ENCODE assay signal across 10 cellular contexts in genomic region chr4:151324124-151324448, GRCh38. TPM values are rescaled to one million over a fixed set of nuclear protein-coding genes. Genes with fewer than 3 reads are reported as not detected.
DNase-seq lines count a peak whose midpoint lies in the region; ATAC-seq and TF ChIP-seq lines count a peak whose summit lies in the region.
"Had no signal": no experiment of that assay in that cellular context is flagged by ENCODE, and none has a peak within 500 bp of the region (broad histone marks: within the 10 kb centered on the region; RNA-seq: fewer than 3 reads in every experiment).

No MANE protein-coding gene starts in this region.

- intact Hi-C loops in tibial artery (cut with DNase I; ENCODE audit: low total_unique reads): loop anchor here (10.0 kb wide), 1 partner anchor 99 kb away; no protein-coding TSS in a partner anchor

- 0 to 4% methylated on average over 2 to 4 of the region's 4 CpGs for WGBS in mesodermal cell (ENCODE audit: insufficient coverage in 2 of 2), 2 experiments

- no peaks in the 10 kb centered on the region for H3K9me3 ChIP-seq in duodenal mucosa (ENCODE audit: control insufficient read depth in 1 of 2, low read length in 2 of 2)
- no peaks in the 10 kb centered on the region for H3K9me3 ChIP-seq in mesodermal cell (ENCODE audit: control insufficient read depth, low read length)
- H3K9me3 ChIP-seq in tibial artery: no peaks in the 10 kb centered on the region

- TF ChIP-seq CTCF in tibial artery (IDR thresholded peaks at IDR 0.05): no peak

- H3K27me3 Mint-ChIP-seq in activated T-cell treated with anti-CD3 and anti-CD28 coated beads, Interleukin-2, amount 50 U/mL, for 24 hours: peaks cover 72% of the 10 kb centered on the region

- H3K9me3 Mint-ChIP-seq in activated T-cell treated with anti-CD3 and anti-CD28 coated beads, Interleukin-2, amount 50 U/mL, for 24 hours: no peaks in the 10 kb centered on the region

- H3K36me3 Mint-ChIP-seq in activated T-cell treated with anti-CD3 and anti-CD28 coated beads, Interleukin-2, amount 50 U/mL, for 24 hours (ENCODE audit: low read depth): no peaks in the 10 kb centered on the region

- no peak overlapping the region for H3K27ac Mint-ChIP-seq in activated T-cell treated with anti-CD3 and anti-CD28 coated beads, Interleukin-2, amount 50 U/mL, for 24 hours

- H3K4me3 Mint-ChIP-seq in activated T-cell treated with anti-CD3 and anti-CD28 coated beads, Interleukin-2, amount 50 U/mL, for 24 hours: peak overlapping the region; percentile 64

- ATAC-seq in GM21576 (IDR thresholded peaks at IDR 0.05; ENCODE audit: unreplicated experiment): no peak

- peak overlapping the region; percentile 67 to 80 for H3K4me3 ChIP-seq in duodenal mucosa (ENCODE audit: low read depth in 1 of 2, low read length in 2 of 2)
- H3K4me3 ChIP-seq in mesodermal cell (ENCODE audit: extremely low read depth, insufficient read depth, low read length, poor library complexity, severe bottlenecking): peak overlapping the region; percentile 65
- peak overlapping the region; percentile 76 to 98 for H3K4me3 ChIP-seq in tibial artery

- peak overlapping the region; percentile 48 to 74 for H3K9ac ChIP-seq in duodenal mucosa (ENCODE audit: low read depth in 1 of 2, low read length in 2 of 2)

- H3K36me3 ChIP-seq in duodenal mucosa (ENCODE audit: control insufficient read depth in 1 of 2, insufficient read depth in 2 of 2, low read length in 2 of 2): no peaks in the 10 kb centered on the region
- H3K36me3 ChIP-seq in mesodermal cell (ENCODE audit: control insufficient read depth, insufficient read depth, low read length): no peaks in the 10 kb centered on the region
- H3K36me3 ChIP-seq in tibial artery: no peaks in the 10 kb centered on the region

- H3K27me3 ChIP-seq in duodenal mucosa (ENCODE audit: control insufficient read depth in 1 of 2, insufficient read depth in 2 of 2, low read length in 2 of 2): no peaks in the 10 kb centered on the region
- no peaks in the 10 kb centered on the region for H3K27me3 ChIP-seq in tibial artery

- no peak for DNase-seq in activated T-cell treated with anti-CD3 and anti-CD28 coated beads, Interleukin-2, amount 50 U/mL, for 24 hours
- DNase-seq in activated T-cell treated with anti-CD3 and anti-CD28 coated beads, Interleukin-2, amount 50 U/mL, for 1 hour: no peak
- DNase-seq in tibial artery: no peak
- no peak for DNase-seq in 8988T
- DNase-seq in NCI-H345 (lab: John Stamatoyannopoulos, UW): no peak
- DNase-seq: effector CD4-positive, alpha-beta T cell; NCI-H187 treated with DMSO at 0.1 percent for 48 hours had no signal

- H3K4me1 ChIP-seq in duodenal mucosa (ENCODE audit: control insufficient read depth in 1 of 2, insufficient read depth in 2 of 2, low read length in 2 of 2): peaks cover 16 to 17% of the 10 kb centered on the region in 2 donors
- peaks cover 5% of the 10 kb centered on the region for H3K4me1 ChIP-seq in mesodermal cell (ENCODE audit: control insufficient read depth, insufficient read depth, low read length, poor library complexity, severe bottlenecking)
- H3K4me1 ChIP-seq in tibial artery: peaks cover 0 to 55% (median 27%) of the 10 kb centered on the region in 4 donors

- H3K4me1 Mint-ChIP-seq in activated T-cell treated with anti-CD3 and anti-CD28 coated beads, Interleukin-2, amount 50 U/mL, for 24 hours (ENCODE audit: low read depth): peaks cover 15% of the 10 kb centered on the region

- H3K27ac ChIP-seq in duodenal mucosa (ENCODE audit: low read depth, low read length): peak overlapping the region; percentile 91
- peak overlapping the region; percentile 92 for H3K27ac ChIP-seq in mesodermal cell (ENCODE audit: low read depth, low read length, severe bottlenecking)
- peak overlapping the region; percentile 92 to 97 for H3K27ac ChIP-seq in tibial artery

RNA-seq across cellular contexts. Expression of gene SH3D19, which starts 1.3 kb away (rescaled TPM):
- 25.0 TPM for polyA plus RNA-seq in mesodermal cell (2013, experiment 1 of 2)
- 23.0 TPM for polyA plus RNA-seq in mesodermal cell (2013, experiment 2 of 2)

RNA-seq across cellular contexts. Expression of gene PRSS48, which starts 47.1 kb away (rescaled TPM):
- polyA plus RNA-seq in mesodermal cell (2013, experiment 1 of 2): not detected
- polyA plus RNA-seq in mesodermal cell (2013, experiment 2 of 2): not detected
